ENCODE assay signal across 1 cellular context in genomic region chr20:53688085-53688484, GRCh38.
TF ChIP-seq lines count a peak whose summit lies in the region.

No MANE protein-coding gene starts in this region.

TF ChIP-seq in K562, 482 proteins besides CTCF, POLR2A, EP300 and RAD21 (continued from another document):
- TF ChIP-seq ZBTB33 (CRISPR knock-in tag; IDR thresholded peaks at IDR 0.05) (peak; percentile 43; the same call in 1 of the 2 replicates), RBM25 (IDR thresholded peaks at IDR 0.05; ENCODE audit: low read depth, low read length, severe bottlenecking) (peak; percentile 85), PBX2 (CRISPR knock-in tag; IDR thresholded peaks at IDR 0.05; ENCODE audit: low read depth) (no peak), PBX2 (tag; conservative IDR thresholded peaks at IDR 0.05; ENCODE audit: low read depth) (no peak), RBM17 (IDR thresholded peaks at IDR 0.05; ENCODE audit: borderline replicate concordance, low read depth, low read length) (no peak), ZKSCAN3 (CRISPR knock-in tag; IDR thresholded peaks at IDR 0.05) (no peak), ZNF263 (CRISPR knock-in tag; IDR thresholded peaks at IDR 0.05; ENCODE audit: borderline replicate concordance) (no peak), BCOR (IDR thresholded peaks at IDR 0.05) (peak; percentile 82), ZNF121 (CRISPR knock-in tag; conservative IDR thresholded peaks at IDR 0.05) (peak; percentile 95), ZFP36 (IDR thresholded peaks at IDR 0.05; ENCODE audit: low read depth, low read length, partially characterized antibody) (peak; percentile 28), KDM1A (IDR thresholded peaks at IDR 0.05) (peak in 1 of 2 experiments; percentile 51; a peak in 1 of 4 replicates), MEIS2 (IDR thresholded peaks at IDR 0.05; ENCODE audit: partially characterized antibody) (no peak), SUPT5H (IDR thresholded peaks at IDR 0.05) (no peak), NFIX (CRISPR knock-in tag; IDR thresholded peaks at IDR 0.05; ENCODE audit: low read depth) (peak; percentile 76), ZBTB40 (IDR thresholded peaks at IDR 0.05) (no peak), ZBTB40 (CRISPR knock-in tag; IDR thresholded peaks at IDR 0.05) (no peak), CREB5 (CRISPR knock-in tag; IDR thresholded peaks at IDR 0.05) (no peak), SRF (CRISPR knock-in tag; IDR thresholded peaks at IDR 0.05) (no peak), NFIC (IDR thresholded peaks at IDR 0.05) (peak; percentile 97), ZBTB11 (CRISPR knock-in tag; IDR thresholded peaks at IDR 0.05) (peak in 1 of 3 experiments; percentile 94; a peak in 2 of 6 replicates), TCF7L2 (IDR thresholded peaks at IDR 0.05; ENCODE audit: low read depth, low read length) (no peak)
TF ChIP-seq in K562: peak in this region for 9.
